1 cellular context compared by ENCODE assay signal in genomic region chr18:35134190-35134730, GRCh38.
TF ChIP-seq lines count a peak whose summit lies in the region.

No MANE protein-coding gene starts in this region.

TF ChIP-seq in GM23338, 12 proteins besides CTCF, POLR2A, EP300 and RAD21 (continued from another document):
- TF ChIP-seq POLR2AphosphoS5 (IDR thresholded peaks at IDR 0.05; ENCODE audit: low read depth), result no peak
- no peak for TF ChIP-seq ZNF114 (CRISPR knock-in tag; IDR thresholded peaks at IDR 0.05)
- TF ChIP-seq STAT1 (IDR thresholded peaks at IDR 0.05; ENCODE audit: unreplicated experiment), result no peak
- no peak for TF ChIP-seq ZNF331 (CRISPR knock-in tag; IDR thresholded peaks at IDR 0.05; ENCODE audit: low read depth)
- no peak for TF ChIP-seq EZH2 (IDR thresholded peaks at IDR 0.05; ENCODE audit: low read depth, unreplicated experiment)
- TF ChIP-seq CREB1 (CRISPR knock-in tag; IDR thresholded peaks at IDR 0.05; ENCODE audit: low read depth), result no peak
- TF ChIP-seq NANOG (IDR thresholded peaks at IDR 0.05; ENCODE audit: borderline replicate concordance), result no peak
- TF ChIP-seq ETS1 (IDR thresholded peaks at IDR 0.05), result no peak
- TF ChIP-seq, protein P1, sequence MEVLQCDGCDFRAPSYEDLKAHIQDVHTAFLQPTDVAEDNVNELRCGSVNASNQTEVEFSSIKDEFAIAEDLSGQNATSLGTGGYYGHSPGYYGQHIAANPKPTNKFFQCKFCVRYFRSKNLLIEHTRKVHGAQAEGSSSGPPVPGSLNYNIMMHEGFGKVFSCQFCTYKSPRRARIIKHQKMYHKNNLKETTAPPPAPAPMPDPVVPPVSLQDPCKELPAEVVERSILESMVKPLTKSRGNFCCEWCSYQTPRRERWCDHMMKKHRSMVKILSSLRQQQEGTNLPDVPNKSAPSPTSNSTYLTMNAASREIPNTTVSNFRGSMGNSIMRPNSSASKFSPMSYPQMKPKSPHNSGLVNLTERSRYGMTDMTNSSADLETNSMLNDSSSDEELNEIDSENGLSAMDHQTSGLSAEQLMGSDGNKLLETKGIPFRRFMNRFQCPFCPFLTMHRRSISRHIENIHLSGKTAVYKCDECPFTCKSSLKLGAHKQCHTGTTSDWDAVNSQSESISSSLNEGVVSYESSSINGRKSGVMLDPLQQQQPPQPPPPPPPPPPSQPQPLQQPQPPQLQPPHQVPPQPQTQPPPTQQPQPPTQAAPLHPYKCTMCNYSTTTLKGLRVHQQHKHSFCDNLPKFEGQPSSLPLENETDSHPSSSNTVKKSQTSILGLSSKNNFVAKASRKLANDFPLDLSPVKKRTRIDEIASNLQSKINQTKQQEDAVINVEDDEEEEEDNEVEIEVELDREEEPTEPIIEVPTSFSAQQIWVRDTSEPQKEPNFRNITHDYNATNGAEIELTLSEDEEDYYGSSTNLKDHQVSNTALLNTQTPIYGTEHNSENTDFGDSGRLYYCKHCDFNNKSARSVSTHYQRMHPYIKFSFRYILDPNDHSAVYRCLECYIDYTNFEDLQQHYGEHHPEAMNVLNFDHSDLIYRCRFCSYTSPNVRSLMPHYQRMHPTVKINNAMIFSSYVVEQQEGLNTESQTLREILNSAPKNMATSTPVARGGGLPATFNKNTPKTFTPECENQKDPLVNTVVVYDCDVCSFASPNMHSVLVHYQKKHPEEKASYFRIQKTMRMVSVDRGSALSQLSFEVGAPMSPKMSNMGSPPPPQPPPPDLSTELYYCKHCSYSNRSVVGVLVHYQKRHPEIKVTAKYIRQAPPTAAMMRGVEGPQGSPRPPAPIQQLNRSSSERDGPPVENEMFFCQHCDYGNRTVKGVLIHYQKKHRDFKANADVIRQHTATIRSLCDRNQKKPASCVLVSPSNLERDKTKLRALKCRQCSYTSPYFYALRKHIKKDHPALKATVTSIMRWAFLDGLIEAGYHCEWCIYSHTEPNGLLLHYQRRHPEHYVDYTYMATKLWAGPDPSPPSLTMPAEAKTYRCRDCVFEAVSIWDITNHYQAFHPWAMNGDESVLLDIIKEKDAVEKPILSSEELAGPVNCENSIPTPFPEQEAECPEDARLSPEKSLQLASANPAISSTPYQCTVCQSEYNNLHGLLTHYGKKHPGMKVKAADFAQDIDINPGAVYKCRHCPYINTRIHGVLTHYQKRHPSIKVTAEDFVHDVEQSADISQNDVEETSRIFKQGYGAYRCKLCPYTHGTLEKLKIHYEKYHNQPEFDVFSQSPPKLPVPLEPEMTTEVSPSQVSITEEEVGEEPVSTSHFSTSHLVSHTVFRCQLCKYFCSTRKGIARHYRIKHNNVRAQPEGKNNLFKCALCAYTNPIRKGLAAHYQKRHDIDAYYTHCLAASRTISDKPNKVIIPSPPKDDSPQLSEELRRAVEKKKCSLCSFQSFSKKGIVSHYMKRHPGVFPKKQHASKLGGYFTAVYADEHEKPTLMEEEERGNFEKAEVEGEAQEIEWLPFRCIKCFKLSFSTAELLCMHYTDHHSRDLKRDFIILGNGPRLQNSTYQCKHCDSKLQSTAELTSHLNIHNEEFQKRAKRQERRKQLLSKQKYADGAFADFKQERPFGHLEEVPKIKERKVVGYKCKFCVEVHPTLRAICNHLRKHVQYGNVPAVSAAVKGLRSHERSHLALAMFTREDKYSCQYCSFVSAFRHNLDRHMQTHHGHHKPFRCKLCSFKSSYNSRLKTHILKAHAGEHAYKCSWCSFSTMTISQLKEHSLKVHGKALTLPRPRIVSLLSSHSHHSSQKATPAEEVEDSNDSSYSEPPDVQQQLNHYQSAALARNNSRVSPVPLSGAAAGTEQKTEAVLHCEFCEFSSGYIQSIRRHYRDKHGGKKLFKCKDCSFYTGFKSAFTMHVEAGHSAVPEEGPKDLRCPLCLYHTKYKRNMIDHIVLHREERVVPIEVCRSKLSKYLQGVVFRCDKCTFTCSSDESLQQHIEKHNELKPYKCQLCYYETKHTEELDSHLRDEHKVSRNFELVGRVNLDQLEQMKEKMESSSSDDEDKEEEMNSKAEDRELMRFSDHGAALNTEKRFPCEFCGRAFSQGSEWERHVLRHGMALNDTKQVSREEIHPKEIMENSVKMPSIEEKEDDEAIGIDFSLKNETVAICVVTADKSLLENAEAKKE (CRISPR knock-in tag; IDR thresholded peaks at IDR 0.05), result no peak
- TF ChIP-seq EZH2phosphoT487 (IDR thresholded peaks at IDR 0.05; ENCODE audit: unreplicated experiment), result no peak
TF ChIP-seq in GM23338: peak in this region for 0.
